ENCODE assay signal across 25 cellular contexts in genomic region chr4:101711590-101712255, GRCh38.
DNase-seq lines count a peak whose midpoint lies in the region; ATAC-seq and TF ChIP-seq lines count a peak whose summit lies in the region.
"Had no signal": no experiment of that assay in that cellular context is flagged by ENCODE, and none has a peak within 500 bp of the region (broad histone marks: within the 10 kb centered on the region; RNA-seq: fewer than 3 reads in every experiment).

No MANE protein-coding gene starts in this region.

- ATAC-seq in HG03045 (IDR thresholded peaks at IDR 0.05; ENCODE audit: unreplicated experiment), result no peak
- ATAC-seq in activated CD8-positive, alpha-beta T cell treated with anti-CD3 and anti-CD28 coated beads for 36 hours, result no peak
- ATAC-seq: HepG2; stimulated activated naive CD8-positive, alpha-beta T cell treated with anti-CD3 and anti-CD28 coated beads, Interleukin-15, Interleukin-2, amounts not matched to agents 100 U/mL and 50 U/mL, for 24 hours; WTC11 had no signal

- peaks cover 0 to 2% (median 0%) of the 10 kb centered on the region in 3 donors for H3K27me3 Mint-ChIP-seq in CD14-positive monocyte (ENCODE audit: low read depth in 3 of 3)
- peaks cover 2% of the 10 kb centered on the region for H3K27me3 Mint-ChIP-seq in activated CD8-positive, alpha-beta T cell treated with anti-CD3 and anti-CD28 coated beads for 36 hours

- CTCF ChIA-PET in activated CD8-positive, alpha-beta T cell treated with anti-CD3 and anti-CD28 coated beads for 36 hours (lab: Charles Lee), result no interaction called here

- H3K36me3 Mint-ChIP-seq in CD14-positive monocyte, result peaks cover 0 to under 1% of the 10 kb centered on the region in 2 donors
- H3K36me3 Mint-ChIP-seq in activated CD8-positive, alpha-beta T cell treated with anti-CD3 and anti-CD28 coated beads for 36 hours (ENCODE audit: low read depth), result no peaks in the 10 kb centered on the region
- H3K36me3 Mint-ChIP-seq: CD4-positive, CD25-positive, alpha-beta regulatory T cell had no signal

- H3K27ac Mint-ChIP-seq in CD14-positive monocyte, result no peak overlapping the region
- no peak overlapping the region for H3K27ac Mint-ChIP-seq in activated CD8-positive, alpha-beta T cell treated with anti-CD3 and anti-CD28 coated beads for 36 hours
- H3K27ac Mint-ChIP-seq: CD4-positive, CD25-positive, alpha-beta regulatory T cell; WTC11 had no signal

- POLR2A ChIA-PET in activated CD8-positive, alpha-beta T cell treated with anti-CD3 and anti-CD28 coated beads for 36 hours (lab: Charles Lee), result no interaction called here

- peak; percentile 5 for DNase-seq in Ammon's horn (ENCODE audit: low spot score)
- DNase-seq in G401 (ENCODE audit: low spot score), result peak; percentile 68
- peak; percentile 91 for DNase-seq in NCI-H2171 treated with DMSO at 0.1 percent for 48 hours (lab: John Stamatoyannopoulos, UW)
- peak; percentile 13 for DNase-seq in brain pericyte (ENCODE audit: low read depth, low spot score)
- DNase-seq in CD14-positive monocyte (ENCODE audit: low spot score), result no peak
- no peak for DNase-seq in activated CD8-positive, alpha-beta T cell treated with anti-CD3 and anti-CD28 coated beads for 36 hours
- no peak for DNase-seq in hypothalamus (lab: John Stamatoyannopoulos, UW)
- DNase-seq: activated CD4-positive, alpha-beta T cell treated with anti-CD3 and anti-CD28 coated beads, Interleukin-2, amount 50 U/mL, for 48 hours; activated gamma-delta T cell treated with Interleukin-2 at 50 U/mL for 16 hours; activated T-cell treated with anti-CD3 and anti-CD28 coated beads for 4 hours; adrenal gland; CD4-positive, CD25-positive, alpha-beta regulatory T cell; DND-41; hippocampal formation; islet precursor cell; NCI-H187; NCI-H774; PC-9; small intestine; stimulated activated CD4-positive, alpha-beta T cell treated with anti-CD3 and anti-CD28 coated beads, Interleukin-2, amount 100 ng/mL, for 48 hours; stimulated activated naive CD8-positive, alpha-beta T cell treated with anti-CD3 and anti-CD28 coated beads, Interleukin-15, Interleukin-2, amounts not matched to agents 100 U/mL and 50 U/mL, for 24 hours; tibial artery had no signal

- no peak for TF ChIP-seq CTCF in CD14-positive monocyte (IDR thresholded peaks at IDR 0.05)
- no peak for TF ChIP-seq CTCF in activated CD8-positive, alpha-beta T cell treated with anti-CD3 and anti-CD28 coated beads for 36 hours (IDR thresholded peaks at IDR 0.05)

- peaks cover 0 to 8% (median 3%) of the 10 kb centered on the region in 7 donors for H3K9me3 Mint-ChIP-seq in CD14-positive monocyte
- H3K9me3 Mint-ChIP-seq in activated CD8-positive, alpha-beta T cell treated with anti-CD3 and anti-CD28 coated beads for 36 hours, result peaks cover 9% of the 10 kb centered on the region

- H3K4me3 Mint-ChIP-seq in CD14-positive monocyte, result no peak overlapping the region
- no peak overlapping the region for H3K4me3 Mint-ChIP-seq in activated CD8-positive, alpha-beta T cell treated with anti-CD3 and anti-CD28 coated beads for 36 hours
- H3K4me3 Mint-ChIP-seq: CD4-positive, CD25-positive, alpha-beta regulatory T cell; WTC11 had no signal

- H3K4me1 Mint-ChIP-seq in CD14-positive monocyte, result peaks cover 3% of the 10 kb centered on the region
- no peaks in the 10 kb centered on the region for H3K4me1 Mint-ChIP-seq in activated CD8-positive, alpha-beta T cell treated with anti-CD3 and anti-CD28 coated beads for 36 hours (ENCODE audit: low read depth)
- H3K4me1 Mint-ChIP-seq: WTC11 had no signal

- intact Hi-C loops in CD14-positive monocyte (cut with micrococcal nuclease), result no loop called here
- intact Hi-C loops in activated CD8-positive, alpha-beta T cell treated with anti-CD3 and anti-CD28 coated beads for 36 hours (cut with micrococcal nuclease), result no loop called here

- in situ Hi-C loops in G401 (cut with HindIII; ENCODE audit: low sequenced_read_pairs), result no loop called here

Comparison
In these comparisons a context has a peak if more than half of its experiments do, and no peak if none do; other contexts are left out.
1. DNase-seq: peak in Ammon's horn (single experiment), G401 (single experiment), NCI-H2171 treated with DMSO at 0.1 percent for 48 hours (single experiment) and brain pericyte (single experiment); none in CD14-positive monocyte (single experiment), activated CD8-positive, alpha-beta T cell treated with anti-CD3 and anti-CD28 coated beads for 36 hours (single experiment) and hypothalamus (0 of 51).